8 cellular contexts compared by ENCODE assay signal in the genomic region with DNA sequence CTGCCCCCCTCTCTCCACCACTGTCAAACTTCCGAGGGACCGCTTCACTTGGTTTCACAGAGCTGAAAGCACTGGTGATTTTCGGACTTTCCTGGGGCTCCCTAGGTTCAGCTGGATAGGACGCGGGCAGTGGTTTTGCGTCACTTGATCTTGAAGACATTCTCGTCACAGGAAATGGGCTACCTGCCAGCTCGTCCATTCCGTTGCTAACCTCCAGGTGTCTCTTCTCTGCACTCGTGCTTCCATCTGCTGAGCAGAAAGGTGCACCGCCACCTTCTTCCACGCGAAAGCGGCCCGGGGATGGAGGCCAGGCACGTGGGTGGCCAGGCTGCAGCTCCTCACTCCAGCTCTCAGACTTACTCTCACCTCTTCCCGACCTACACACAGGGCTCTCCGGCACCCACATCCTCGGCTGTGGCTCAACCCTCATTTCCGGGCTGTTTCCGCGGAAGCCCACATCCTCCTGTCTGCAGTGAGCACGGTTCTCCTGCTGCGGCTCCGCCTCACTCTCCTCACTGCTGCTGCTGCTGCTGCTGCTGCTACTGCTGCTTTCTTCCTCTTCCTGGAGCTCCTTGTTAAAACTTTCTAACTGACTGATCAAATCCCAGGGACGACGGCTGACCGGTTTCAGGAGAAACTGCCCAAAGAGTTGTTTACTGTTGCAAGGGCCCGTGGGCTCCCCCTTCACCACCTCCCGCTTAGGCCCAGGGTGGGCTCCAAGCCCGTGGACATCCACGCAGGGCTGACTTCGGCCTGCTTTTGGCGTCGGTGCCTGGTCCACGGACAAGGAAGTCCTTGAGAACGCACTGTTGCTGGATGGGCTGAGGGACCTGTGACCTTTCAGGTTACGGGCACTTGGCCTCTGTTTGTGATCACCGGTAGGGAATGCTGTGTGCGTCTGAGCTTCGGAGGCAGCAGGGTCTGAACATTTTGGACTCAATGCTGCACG. TPM values are rescaled to one million over a fixed set of nuclear protein-coding genes. Genes with fewer than 3 reads are reported as not detected.
DNase-seq lines count a peak whose midpoint lies in the region; ATAC-seq and TF ChIP-seq lines count a peak whose summit lies in the region.

No MANE protein-coding gene starts in this region.

- H3K4me3 ChIP-seq in kidney epithelial cell (ENCODE audit: low read depth, low read length): no peak overlapping the region

- DNase-seq in NCI-H510A treated with DMSO at 0.1 percent for 48 hours (lab: John Stamatoyannopoulos, UW) (peak; percentile 18), NCI-H510A (lab: John Stamatoyannopoulos, UW) (no peak), RPMI8226 (peak; percentile 89), kidney epithelial cell (ENCODE audit: low read depth) (peak; percentile 19), NCI-H2107 (lab: John Stamatoyannopoulos, UW) (no peak)
- peak; percentile 82 for DNase-seq in activated naive CD4-positive, alpha-beta T cell treated with Interleukin-2 at 50 U/mL for 16 hours
- peak; percentile 81 to 83 for DNase-seq in stimulated activated CD8-positive, alpha-beta memory T cell treated with anti-CD3 and anti-CD28 coated beads, Interleukin-15, amount 100 ng/mL, for 48 hours (ENCODE audit: low read depth in 2 of 2)

- H3K27me3 ChIP-seq in kidney epithelial cell (ENCODE audit: control insufficient read depth, insufficient read depth, low read length): no peaks in the 10 kb centered on the region

- ATAC-seq in HG03066 (IDR thresholded peaks at IDR 0.05; ENCODE audit: low read depth, unreplicated experiment): peak; percentile 90

- peak; percentile 38 for TF ChIP-seq CTCF in kidney epithelial cell (IDR thresholded peaks at IDR 0.05; ENCODE audit: insufficient read depth, low read length, poor library complexity, severe bottlenecking)

- H3K36me3 ChIP-seq in kidney epithelial cell (ENCODE audit: control insufficient read depth, insufficient read depth, low read length): no peaks in the 10 kb centered on the region

RNA-seq across cellular contexts. Expression of gene JCAD, which starts 32.1 kb away (rescaled TPM):
- 1.7 and 2.2 TPM in 2 replicates for total RNA-seq in kidney epithelial cell

Comparison
In these comparisons a context has a peak if more than half of its experiments do, and no peak if none do; other contexts are left out.
1. DNase-seq: peak in NCI-H510A treated with DMSO at 0.1 percent for 48 hours (single experiment), RPMI8226 (single experiment), activated naive CD4-positive, alpha-beta T cell treated with Interleukin-2 at 50 U/mL for 16 hours (single experiment), kidney epithelial cell (single experiment) and stimulated activated CD8-positive, alpha-beta memory T cell treated with anti-CD3 and anti-CD28 coated beads, Interleukin-15, amount 100 ng/mL, for 48 hours (2 of 2); none in NCI-H510A (single experiment) and NCI-H2107 (single experiment).